ENCODE assay signal across 20 cellular contexts in the genomic region with DNA sequence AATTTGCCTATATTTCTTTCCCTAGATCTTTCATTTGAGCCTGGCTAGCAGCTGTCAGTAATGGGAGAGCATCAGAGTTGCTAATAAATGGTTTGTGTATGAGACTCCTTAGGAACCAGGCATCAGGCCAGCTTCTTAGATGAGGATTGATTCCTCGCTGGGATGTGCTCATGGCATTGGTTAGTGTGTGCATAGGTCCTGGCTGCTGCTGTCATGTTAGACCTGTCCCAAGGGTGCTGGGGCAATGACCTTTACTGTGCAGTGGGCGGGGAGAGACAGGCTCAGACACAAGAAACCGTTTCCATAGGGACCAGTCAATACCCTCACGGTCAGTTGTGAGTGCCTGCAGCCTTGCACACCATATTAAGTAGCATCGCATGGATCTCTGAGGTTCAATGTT.
A peak's percentile ranks its signal among the peaks of the same experiment; 100 is the strongest.
DNase-seq lines count a peak whose midpoint lies in the region; ATAC-seq and TF ChIP-seq lines count a peak whose summit lies in the region.
"Had no signal": no experiment of that assay in that cellular context is flagged by ENCODE, and none has a peak within 500 bp of the region (broad histone marks: within the 10 kb centered on the region; RNA-seq: fewer than 3 reads in every experiment).

No MANE protein-coding gene starts in this region.

- DNase-seq in heart left ventricle (peak in 3 of 5 donors; percentile 30 to 36 (median 31)), right atrium auricular region (ENCODE audit: low spot score) (no peak), MG63 (peak; percentile 89), glutamatergic neuron (peak; percentile 80), activated T-cell treated with anti-CD3 and anti-CD28 coated beads for 4 hours (no peak)
- DNase-seq in stimulated activated CD8-positive, alpha-beta memory T cell treated with anti-CD3 and anti-CD28 coated beads, Interleukin-4, amount 100 ng/mL, for 48 hours: no peak
- no peak for DNase-seq in activated CD4-positive, alpha-beta T cell treated with anti-CD3 and anti-CD28 coated beads for 4 hours
- DNase-seq: activated gamma-delta T cell; Caco-2; H7; natural killer cell; NCI-H1417 treated with DMSO at 0.1 percent for 48 hours; NCI-H510A treated with DMSO at 0.1 percent for 48 hours; PC-3; stimulated activated CD4-positive, alpha-beta T cell treated with anti-CD3 and anti-CD28 coated beads, Interleukin-2, amount 100 ng/mL, for 48 hours; upper lobe of left lung had no signal

- peaks cover 0 to 3% (median 0%) of the 10 kb centered on the region in 12 donors for H3K9me3 ChIP-seq in heart left ventricle
- H3K9me3 ChIP-seq in right atrium auricular region: no peaks in the 10 kb centered on the region
- no peaks in the 10 kb centered on the region; the same call in 1 of the 2 replicates for H3K9me3 ChIP-seq in MG63
- H3K9me3 ChIP-seq in subcutaneous abdominal adipose tissue (ENCODE audit: control insufficient read depth in 5 of 5, low read length in 5 of 5): no peaks in the 10 kb centered on the region
- H3K9me3 ChIP-seq: Caco-2, upper lobe of left lung had no signal

- H3K4me1 ChIP-seq in heart left ventricle (peaks cover 0 to 12% (median 4%) of the 10 kb centered on the region in 12 donors), right atrium auricular region (peaks cover 0 to 8% of the 10 kb centered on the region in 2 donors), subcutaneous abdominal adipose tissue (ENCODE audit: control insufficient read depth in 5 of 5, insufficient read depth in 5 of 5, low read length in 5 of 5) (peaks cover 6 to 23% (median 21%) of the 10 kb centered on the region in 5 donors)
- H3K4me1 ChIP-seq: Caco-2, upper lobe of left lung had no signal

- WGBS in heart left ventricle, 4 donors: 61 to 86% (median 74%) methylated on average over 5 of the region's 5 CpGs

- peak overlapping the region in 1 of 5 donors; percentile 43 for H3K9ac ChIP-seq in subcutaneous abdominal adipose tissue (ENCODE audit: low read length in 5 of 5)

- no peak overlapping the region for H3K4me3 Mint-ChIP-seq in glutamatergic neuron (ENCODE audit: unreplicated experiment)
- H3K4me3 Mint-ChIP-seq: IgD-negative memory B cell, natural killer cell had no signal

- peak in 3 of 4 donors; percentile 24 to 57 (median 26) for ATAC-seq in heart left ventricle
- ATAC-seq: natural killer cell, PC-3 had no signal

- H3K36me3 Mint-ChIP-seq in glutamatergic neuron (ENCODE audit: unreplicated experiment): no peaks in the 10 kb centered on the region
- H3K36me3 Mint-ChIP-seq: natural killer cell had no signal

- no peak for TF ChIP-seq POLR2A in heart left ventricle (IDR thresholded peaks at IDR 0.05)

- H3K4me1 Mint-ChIP-seq in glutamatergic neuron (ENCODE audit: low read depth, unreplicated experiment): peaks cover 12% of the 10 kb centered on the region
- H3K4me1 Mint-ChIP-seq: IgD-negative memory B cell, natural killer cell had no signal

- H3K4me3 ChIP-seq in heart left ventricle (no peak overlapping the region), right atrium auricular region (no peak overlapping the region), MG63 (no peak overlapping the region), subcutaneous abdominal adipose tissue (ENCODE audit: low read depth in 1 of 5, low read length in 5 of 5) (no peak overlapping the region)
- H3K4me3 ChIP-seq: lung, upper lobe of left lung had no signal

- peaks cover 2% of the 10 kb centered on the region for H3K9me3 Mint-ChIP-seq in glutamatergic neuron (ENCODE audit: unreplicated experiment)
- H3K9me3 Mint-ChIP-seq: natural killer cell had no signal

- no peaks in the 10 kb centered on the region for H3K27me3 ChIP-seq in heart left ventricle
- H3K27me3 ChIP-seq in right atrium auricular region: no peaks in the 10 kb centered on the region
- H3K27me3 ChIP-seq in MG63: no peaks in the 10 kb centered on the region
- H3K27me3 ChIP-seq in subcutaneous abdominal adipose tissue (ENCODE audit: control insufficient read depth in 5 of 5, insufficient read depth in 4 of 5, low read length in 5 of 5): no peaks in the 10 kb centered on the region
- H3K27me3 ChIP-seq: upper lobe of left lung had no signal

- TF ChIP-seq CTCF in heart left ventricle (IDR thresholded peaks at IDR 0.05) (no peak), right atrium auricular region (IDR thresholded peaks at IDR 0.05) (no peak), glutamatergic neuron (IDR thresholded peaks at IDR 0.05; ENCODE audit: partially characterized antibody, unreplicated experiment) (no peak)

- no peaks in the 10 kb centered on the region for H3K36me3 ChIP-seq in heart left ventricle
- H3K36me3 ChIP-seq in right atrium auricular region: no peaks in the 10 kb centered on the region
- no peaks in the 10 kb centered on the region for H3K36me3 ChIP-seq in MG63
- no peaks in the 10 kb centered on the region for H3K36me3 ChIP-seq in subcutaneous abdominal adipose tissue (ENCODE audit: control insufficient read depth in 5 of 5, insufficient read depth in 5 of 5, low read length in 5 of 5)
- H3K36me3 ChIP-seq: upper lobe of left lung had no signal

- H3K27ac Mint-ChIP-seq in glutamatergic neuron (ENCODE audit: unreplicated experiment): peak overlapping the region; percentile 71
- H3K27ac Mint-ChIP-seq: natural killer cell had no signal

- H3K27me3 Mint-ChIP-seq in glutamatergic neuron (ENCODE audit: unreplicated experiment): peaks cover 2% of the 10 kb centered on the region
- H3K27me3 Mint-ChIP-seq: IgD-negative memory B cell had no signal

- intact Hi-C loops in heart left ventricle (cut with DNase I): no loop called here

- H3K27ac ChIP-seq in heart left ventricle (peak overlapping the region in 1 of 12 donors; percentile 19), right atrium auricular region (no peak overlapping the region), subcutaneous abdominal adipose tissue (ENCODE audit: low read depth, low read length) (peak overlapping the region; percentile 90)
- H3K27ac ChIP-seq: upper lobe of left lung, VCaP had no signal

Comparison
In these comparisons a context has a peak if more than half of its experiments do, and no peak if none do; other contexts are left out.
1. DNase-seq: peak in heart left ventricle (3 of 5), MG63 (single experiment) and glutamatergic neuron (single experiment); none in right atrium auricular region (single experiment), stimulated activated CD8-positive, alpha-beta memory T cell treated with anti-CD3 and anti-CD28 coated beads, Interleukin-4, amount 100 ng/mL, for 48 hours (single experiment), activated CD4-positive, alpha-beta T cell treated with anti-CD3 and anti-CD28 coated beads for 4 hours (0 of 2) and activated T-cell treated with anti-CD3 and anti-CD28 coated beads for 4 hours (single experiment).